ENCODE assay signal across 8 cellular contexts in genomic region chr5:140145818-140146522, GRCh38. TPM values are rescaled to one million over a fixed set of nuclear protein-coding genes. Genes with fewer than 3 reads are reported as not detected.
A peak's percentile ranks its signal among the peaks of the same experiment; 100 is the strongest.
DNase-seq lines count a peak whose midpoint lies in the region; ATAC-seq, FAIRE-seq and TF ChIP-seq lines count a peak whose summit lies in the region.

No MANE protein-coding gene starts in this region.

- H3K27me3 ChIP-seq in cardiac muscle cell (peaks cover 60% of the 10 kb centered on the region), thyroid gland (no peaks in the 10 kb centered on the region)

- POLR2A ChIA-PET in activated naive CD8-positive, alpha-beta T cell treated with anti-CD3 and anti-CD28 coated beads, Interleukin-2, amount 10 ng/mL, durations not matched to agents 7 days and 5 days (lab: Charles Lee) = interaction anchor here (1.0 to 1.8 kb wide), 2 partner anchors 10 to 39 kb away, joined by 3 to 5 read pairs; no protein-coding TSS in a partner anchor

- H3K36me3 Mint-ChIP-seq in activated naive CD8-positive, alpha-beta T cell treated with anti-CD3 and anti-CD28 coated beads, Interleukin-2, amount 10 ng/mL, durations not matched to agents 7 days and 5 days = no peaks in the 10 kb centered on the region
- H3K36me3 Mint-ChIP-seq in osteocyte (ENCODE audit: unreplicated experiment) = no peaks in the 10 kb centered on the region

- no peak overlapping the region for H3K27ac Mint-ChIP-seq in activated naive CD8-positive, alpha-beta T cell treated with anti-CD3 and anti-CD28 coated beads, Interleukin-2, amount 10 ng/mL, durations not matched to agents 7 days and 5 days
- H3K27ac Mint-ChIP-seq in osteocyte (ENCODE audit: unreplicated experiment) = no peak overlapping the region

- H3K9me3 Mint-ChIP-seq in activated naive CD8-positive, alpha-beta T cell treated with anti-CD3 and anti-CD28 coated beads, Interleukin-2, amount 10 ng/mL, durations not matched to agents 7 days and 5 days = no peaks in the 10 kb centered on the region
- H3K9me3 Mint-ChIP-seq in osteocyte (ENCODE audit: unreplicated experiment) = no peaks in the 10 kb centered on the region

- peaks cover 31% of the 10 kb centered on the region for H3K27me3 Mint-ChIP-seq in activated naive CD8-positive, alpha-beta T cell treated with anti-CD3 and anti-CD28 coated beads, Interleukin-2, amount 10 ng/mL, durations not matched to agents 7 days and 5 days
- H3K27me3 Mint-ChIP-seq in osteocyte (ENCODE audit: unreplicated experiment) = peaks cover 22% of the 10 kb centered on the region

- ATAC-seq in HG02642 (IDR thresholded peaks at IDR 0.05; ENCODE audit: poor library complexity, unreplicated experiment) = peak; percentile 67
- peak; percentile 67 for ATAC-seq in activated naive CD8-positive, alpha-beta T cell treated with anti-CD3 and anti-CD28 coated beads, Interleukin-2, amount 10 ng/mL, durations not matched to agents 7 days and 5 days (ENCODE audit: low read depth)

- intact Hi-C loops in thyroid gland (cut with DNase I) = loop anchor here (5.0 kb wide), 1 partner anchor 34 kb away; the partner anchor contains the start of gene PURA

- no peaks in the 10 kb centered on the region for H3K9me3 ChIP-seq in cardiac muscle cell (ENCODE audit: low read depth)
- H3K9me3 ChIP-seq in thyroid gland = no peaks in the 10 kb centered on the region

- H3K4me1 Mint-ChIP-seq in activated naive CD8-positive, alpha-beta T cell treated with anti-CD3 and anti-CD28 coated beads, Interleukin-2, amount 10 ng/mL, durations not matched to agents 7 days and 5 days = peaks cover 8% of the 10 kb centered on the region
- peaks cover 12% of the 10 kb centered on the region for H3K4me1 Mint-ChIP-seq in osteocyte (ENCODE audit: unreplicated experiment)

- TF ChIP-seq POLR2A in thyroid gland (IDR thresholded peaks at IDR 0.05) = no peak

- no peak for DNase-seq in D721Med (ENCODE audit: insufficient read length, low spot score)
- peak; percentile 45 for DNase-seq in SK-N-DZ (ENCODE audit: low spot score)
- peak; percentile 77 for DNase-seq in activated naive CD8-positive, alpha-beta T cell treated with anti-CD3 and anti-CD28 coated beads, Interleukin-2, amount 10 ng/mL, durations not matched to agents 7 days and 5 days
- DNase-seq in cardiac muscle cell (ENCODE audit: low read depth in 1 of 2, low spot score in 1 of 2) = peak; percentile 78 to 92
- DNase-seq in osteocyte (ENCODE audit: extremely low spot score, unreplicated experiment) = peak; percentile 89
- DNase-seq in thyroid gland = peak; percentile 73 to 80
- no peak for DNase-seq in T1000 (lab: John Stamatoyannopoulos, UW)

- WGBS in thyroid gland, 2 donors = 0 to 17% methylated on average over 6 to 29 of the region's 64 CpGs

- H3K4me1 ChIP-seq in cardiac muscle cell (ENCODE audit: low read depth) (peaks cover 5% of the 10 kb centered on the region), thyroid gland (peaks cover 21 to 30% of the 10 kb centered on the region in 2 donors)

- H3K36me3 ChIP-seq in cardiac muscle cell (no peaks in the 10 kb centered on the region), thyroid gland (no peaks in the 10 kb centered on the region)

- peak overlapping the region; percentile 36 for H3K4me3 ChIP-seq in cardiac muscle cell
- peak overlapping the region in 1 of 3 donors; percentile 17 for H3K4me3 ChIP-seq in thyroid gland (replicated peaks in 1 of 3)

- TF ChIP-seq CTCF in D721Med (IDR thresholded peaks at IDR 0.05; ENCODE audit: insufficient read depth, missing control alignments) (peak; percentile 33), cardiac muscle cell (IDR thresholded peaks at IDR 0.05; ENCODE audit: low read depth, low read length) (peak; percentile 57), osteocyte (IDR thresholded peaks at IDR 0.05) (peak; percentile 72), thyroid gland (IDR thresholded peaks at IDR 0.05) (peak; percentile 18 to 92 (median 68))

- no peak for FAIRE-seq in D721Med (lab: Jason Lieb, UNC)

- H3K27ac ChIP-seq in cardiac muscle cell (no peak overlapping the region), thyroid gland (no peak overlapping the region)

- peak overlapping the region; percentile 57 for H3K4me3 Mint-ChIP-seq in activated naive CD8-positive, alpha-beta T cell treated with anti-CD3 and anti-CD28 coated beads, Interleukin-2, amount 10 ng/mL, durations not matched to agents 7 days and 5 days
- H3K4me3 Mint-ChIP-seq in osteocyte (ENCODE audit: unreplicated experiment) = peak overlapping the region; percentile 35

RNA-seq across cellular contexts. Expression of gene IGIP, which starts 20.2 kb away (rescaled TPM):
- 2.9 and 3.5 TPM in 2 replicates for polyA plus RNA-seq in SK-N-DZ (2014; cell fraction: cytosol; rRNA removed)
- 6.7 and 8.1 TPM in 2 replicates for polyA plus RNA-seq in SK-N-DZ (2014; cell fraction: nucleus; rRNA removed)
- 1 to 10 TPM; 6.9 to 7.3 TPM for total RNA-seq in activated naive CD8-positive, alpha-beta T cell treated with anti-CD3 and anti-CD28 coated beads, Interleukin-2, amount 10 ng/mL, durations not matched to agents 7 days and 5 days
- 1.5 and 4.8 TPM in 2 replicates for total RNA-seq in cardiac muscle cell
- polyA plus RNA-seq in cardiac muscle cell = 0.51 and 1.4 TPM in 2 replicates
- 4.1 and 4.3 TPM in 2 replicates for total RNA-seq in osteocyte
- 10 to 100 TPM; 25.1 to 41.3 (median 28.6) TPM for total RNA-seq in thyroid gland

RNA-seq across cellular contexts. Expression of gene CYSTM1, which starts 29.0 kb away (rescaled TPM):
- polyA plus RNA-seq in SK-N-DZ (2014; cell fraction: cytosol; rRNA removed) = 14.0 and 24.5 TPM in 2 replicates
- 9.5 and 9.9 TPM in 2 replicates for polyA plus RNA-seq in SK-N-DZ (2014; cell fraction: nucleus; rRNA removed)
- total RNA-seq in activated naive CD8-positive, alpha-beta T cell treated with anti-CD3 and anti-CD28 coated beads, Interleukin-2, amount 10 ng/mL, durations not matched to agents 7 days and 5 days = 10 to 100 TPM; 12.1 to 13.5 TPM
- total RNA-seq in cardiac muscle cell (31.8 and 53.1 TPM in 2 replicates), osteocyte (26.7 and 29.8 TPM in 2 replicates), thyroid gland (100 to 1,000 TPM in 2 of 4 donors, 10 to 100 TPM in 2; 55.4 to 238 (median 112) TPM)
- polyA plus RNA-seq in cardiac muscle cell = 72.4 and 83.7 TPM in 2 replicates

RNA-seq across cellular contexts. Expression of gene PURA, which starts 32.1 kb away (rescaled TPM):
- 3.7 and 3.9 TPM in 2 replicates for polyA plus RNA-seq in SK-N-DZ (2014; cell fraction: cytosol; rRNA removed)
- 2.8 and 4.6 TPM in 2 replicates for polyA plus RNA-seq in SK-N-DZ (2014; cell fraction: nucleus; rRNA removed)
- total RNA-seq in activated naive CD8-positive, alpha-beta T cell treated with anti-CD3 and anti-CD28 coated beads, Interleukin-2, amount 10 ng/mL, durations not matched to agents 7 days and 5 days = 10 to 100 TPM; 19.8 TPM
- 6.1 and 9.0 TPM in 2 replicates for total RNA-seq in cardiac muscle cell
- polyA plus RNA-seq in cardiac muscle cell = 7.0 and 11.1 TPM in 2 replicates
- total RNA-seq in osteocyte = 11.4 and 11.5 TPM in 2 replicates
- total RNA-seq in thyroid gland = 10 to 100 TPM; 37.4 to 60.5 (median 44.7) TPM

Comparison
In these comparisons a context has a peak if more than half of its experiments do, and no peak if none do; other contexts are left out.
1. DNase-seq: peak in SK-N-DZ (single experiment), activated naive CD8-positive, alpha-beta T cell treated with anti-CD3 and anti-CD28 coated beads, Interleukin-2, amount 10 ng/mL, durations not matched to agents 7 days and 5 days (single experiment), cardiac muscle cell (2 of 2), osteocyte (single experiment) and thyroid gland (2 of 2); none in D721Med (single experiment) and T1000 (single experiment).
2. Peak in every context shown above with its lines, with median percentiles within 50 percentile points of each other: CTCF ChIP-seq.